Comparison of ENCODE assay signal across 12 cellular contexts in genomic region chr2:47155091-47155876, GRCh38. TPM values are rescaled to one million over a fixed set of nuclear protein-coding genes. Genes with fewer than 3 reads are reported as not detected.
DNase-seq lines count a peak whose midpoint lies in the region; ATAC-seq, FAIRE-seq and TF ChIP-seq lines count a peak whose summit lies in the region.
"Had no signal": no experiment of that assay in that cellular context is flagged by ENCODE, and none has a peak within 500 bp of the region (broad histone marks: within the 10 kb centered on the region; RNA-seq: fewer than 3 reads in every experiment).

A gene with protein sequence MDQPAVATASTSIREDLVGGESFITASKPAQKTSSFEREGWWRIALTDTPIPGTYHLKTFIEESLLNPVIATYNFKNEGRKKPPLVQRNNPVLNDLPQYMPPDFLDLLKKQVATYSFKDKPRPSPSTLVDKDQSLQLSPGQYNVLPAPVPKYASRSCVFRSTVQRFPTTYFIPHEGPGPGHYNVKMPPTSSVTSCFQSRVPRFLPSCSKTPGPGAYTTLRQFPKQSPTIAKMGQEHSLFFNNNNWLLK (minus strand): TSS chr2:47155308. CDS start chr2:47155251, 57 bp downstream.

- H3K27ac Mint-ChIP-seq in HFFc6 = peak within 1 kb of the TSS; percentile 61
- H3K27ac Mint-ChIP-seq in activated naive CD8-positive, alpha-beta T cell treated with anti-CD3 and anti-CD28 coated beads, Interleukin-2, amount 50 U/mL, for 24 hours = peak within 1 kb of the TSS; percentile 11
- H3K27ac Mint-ChIP-seq in neural crest cell (ENCODE audit: unreplicated experiment) = peak within 1 kb of the TSS; percentile 17

- FAIRE-seq in kidney (lab: Jason Lieb, UNC) = no peak

- H3K4me3 ChIP-seq in tibial artery (no peak within 1 kb of the TSS), kidney (ENCODE audit: low read length in 2 of 2) (no peak within 1 kb of the TSS)

- peaks cover 16% of the 10 kb centered on the region for H3K4me1 Mint-ChIP-seq in HFFc6 (ENCODE audit: low read depth)
- peaks cover 10% of the 10 kb centered on the region for H3K4me1 Mint-ChIP-seq in activated naive CD8-positive, alpha-beta T cell treated with anti-CD3 and anti-CD28 coated beads, Interleukin-2, amount 50 U/mL, for 24 hours
- H3K4me1 Mint-ChIP-seq in neural crest cell = no peaks in the 10 kb centered on the region

- H3K36me3 Mint-ChIP-seq in HFFc6 (ENCODE audit: low read depth) (peaks cover 31% of the 10 kb centered on the region), neural crest cell (ENCODE audit: low read depth) (peaks cover 13% of the 10 kb centered on the region)
- H3K36me3 Mint-ChIP-seq in activated naive CD8-positive, alpha-beta T cell treated with anti-CD3 and anti-CD28 coated beads, Interleukin-2, amount 50 U/mL, for 24 hours (ENCODE audit: low read depth) = peaks cover 28% of the 10 kb centered on the region

- no peak within 1 kb of the TSS for H3K4me3 Mint-ChIP-seq in HFFc6
- no peak within 1 kb of the TSS for H3K4me3 Mint-ChIP-seq in activated naive CD8-positive, alpha-beta T cell treated with anti-CD3 and anti-CD28 coated beads, Interleukin-2, amount 50 U/mL, for 24 hours
- no peak within 1 kb of the TSS for H3K4me3 Mint-ChIP-seq in neural crest cell

- H3K9ac ChIP-seq in kidney (ENCODE audit: low read length in 2 of 2) = no peak within 1 kb of the TSS

- H3K27me3 Mint-ChIP-seq in HFFc6 (ENCODE audit: insufficient read depth) = no peaks in the 10 kb centered on the region; the same call in 1 of the 2 replicates
- no peaks in the 10 kb centered on the region for H3K27me3 Mint-ChIP-seq in activated naive CD8-positive, alpha-beta T cell treated with anti-CD3 and anti-CD28 coated beads, Interleukin-2, amount 50 U/mL, for 24 hours
- H3K27me3 Mint-ChIP-seq in neural crest cell (ENCODE audit: low read depth) = no peaks in the 10 kb centered on the region

- no peaks in the 10 kb centered on the region for H3K27me3 ChIP-seq in tibial artery

- ATAC-seq in GM18498 (IDR thresholded peaks at IDR 0.05; ENCODE audit: unreplicated experiment) (peak; percentile 54), GM21786 (IDR thresholded peaks at IDR 0.05; ENCODE audit: unreplicated experiment) (no peak)
- ATAC-seq in activated naive CD8-positive, alpha-beta T cell treated with anti-CD3 and anti-CD28 coated beads, Interleukin-2, amount 50 U/mL, for 24 hours = peak; percentile 28

- H3K27ac ChIP-seq in tibial artery (no peak within 1 kb of the TSS), kidney (ENCODE audit: low read depth in 2 of 2, low read length in 2 of 2) (no peak within 1 kb of the TSS)

- TF ChIP-seq CTCF in HFFc6 (IDR thresholded peaks at IDR 0.05) (no peak), neural crest cell (conservative IDR thresholded peaks at IDR 0.05) (no peak), tibial artery (IDR thresholded peaks at IDR 0.05) (no peak), kidney (IDR thresholded peaks at IDR 0.05; ENCODE audit: borderline replicate concordance, extremely low read depth, insufficient read depth) (no peak)

- peaks cover 31 to 53% (median 40%) of the 10 kb centered on the region in 3 donors for H3K36me3 ChIP-seq in tibial artery
- peaks cover 6 to 12% of the 10 kb centered on the region in 2 donors for H3K36me3 ChIP-seq in kidney (ENCODE audit: control insufficient read depth in 1 of 2, insufficient read depth in 2 of 2, low read length in 2 of 2)

- intact Hi-C loops in tibial artery (cut with DNase I; ENCODE audit: low total_unique reads) = loop anchor here (5.0 kb wide), 1 partner anchor 73 kb away; no protein-coding TSS in a partner anchor
- intact Hi-C loops in kidney (cut with DNase I) = no loop called here

- no peak for DNase-seq in HFFc6
- DNase-seq in activated naive CD8-positive, alpha-beta T cell treated with anti-CD3 and anti-CD28 coated beads, Interleukin-2, amount 50 U/mL, for 24 hours = no peak
- DNase-seq in neural crest cell (ENCODE audit: low read depth, low spot score) = no peak
- no peak for DNase-seq in tibial artery
- no peak for DNase-seq in kidney
- DNase-seq: islet precursor cell, NCI-H1048, NCI-H510A treated with DMSO at 0.1 percent for 48 hours, SW 1271 had no signal

- H3K4me1 ChIP-seq in tibial artery (no peaks in the 10 kb centered on the region), kidney (ENCODE audit: control insufficient read depth in 1 of 2, insufficient read depth in 1 of 2, low read depth in 1 of 2, low read length in 2 of 2) (no peaks in the 10 kb centered on the region)

- no peaks in the 10 kb centered on the region for H3K9me3 ChIP-seq in tibial artery
- H3K9me3 ChIP-seq in kidney (ENCODE audit: control insufficient read depth in 1 of 2, low read length in 2 of 2) = no peaks in the 10 kb centered on the region

- H3K9me3 Mint-ChIP-seq in HFFc6 (no peaks in the 10 kb centered on the region), neural crest cell (no peaks in the 10 kb centered on the region)
- H3K9me3 Mint-ChIP-seq in activated naive CD8-positive, alpha-beta T cell treated with anti-CD3 and anti-CD28 coated beads, Interleukin-2, amount 50 U/mL, for 24 hours = no peaks in the 10 kb centered on the region

RNA-seq across cellular contexts. Expression of the gene that starts here (rescaled TPM):
- under 1 TPM in 3 of 6 experiments, not detected in 3; 0.19 to 0.40 (median 0.25) TPM for total RNA-seq in HFFc6 (2021; fragmentation: NEBNext Ultra II Directional; extraction: Animal tissue kit (Norgen Biotek cat#: 25700))
- 0.26 and 0.34 TPM in 2 replicates for total RNA-seq in neural crest cell
- total RNA-seq in kidney = not detected
- not detected for polyA plus RNA-seq in kidney (ENCODE audit: insufficient read depth, low read depth, low replicate concordance)
- total RNA-seq: pulmonary artery endothelial cell had no signal

Comparison
In these comparisons a context has a peak if more than half of its experiments do, and no peak if none do; other contexts are left out.
1. H3K27ac Mint-ChIP-seq: peak in every context shown above with its lines; median percentile 61 in HFFc6; 17 in neural crest cell; 11 in activated naive CD8-positive, alpha-beta T cell treated with anti-CD3 and anti-CD28 coated beads, Interleukin-2, amount 50 U/mL, for 24 hours.